Comparison of ENCODE assay signal across 16 cellular contexts in the genomic region with DNA sequence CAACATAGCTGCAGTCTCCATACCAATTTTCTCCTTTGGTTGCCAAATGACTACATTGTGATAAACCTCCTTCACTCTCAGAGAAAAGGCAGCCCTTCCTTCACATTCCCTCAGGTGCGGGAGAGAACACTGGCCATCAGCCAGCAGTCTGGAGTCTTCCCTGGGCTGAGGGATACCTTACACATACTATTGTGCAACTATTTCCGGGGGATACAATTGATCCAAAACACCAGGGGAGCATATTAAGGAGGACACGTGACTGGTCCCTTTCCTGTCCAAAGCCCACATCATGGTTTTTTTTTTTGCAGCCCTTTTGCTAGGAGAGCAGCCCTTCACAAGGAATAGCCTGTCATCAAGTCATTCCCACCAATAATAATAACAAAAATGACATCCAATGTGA.
DNase-seq lines count a peak whose midpoint lies in the region; ATAC-seq and TF ChIP-seq lines count a peak whose summit lies in the region.
"Had no signal": no experiment of that assay in that cellular context is flagged by ENCODE, and none has a peak within 500 bp of the region (broad histone marks: within the 10 kb centered on the region; RNA-seq: fewer than 3 reads in every experiment).

No MANE protein-coding gene starts in this region.

- intact Hi-C loops in MCF 10A (cut with micrococcal nuclease): no loop called here
- intact Hi-C loops in breast epithelium (cut with DNase I; ENCODE audit: low total_unique reads): no loop called here

- no TSS peak for BruUV-seq in MCF 10A (replicated peaks; lab: Mats Ljungman, UMichigan)

- H3K27me3 ChIP-seq in breast epithelium: no peaks in the 10 kb centered on the region
- H3K27me3 ChIP-seq: BLaER1 treated with 17β-estradiol and CSF1 and Interleukin-3, amounts not matched to agents 10 nM and 100 nM had no signal

- POLR2A ChIA-PET in MCF 10A (lab: Yijun Ruan, JAX): no interaction called here

- peaks cover 10% of the 10 kb centered on the region for H3K4me1 Mint-ChIP-seq in MCF 10A (ENCODE audit: insufficient read depth, unreplicated experiment)
- no peaks in the 10 kb centered on the region for H3K4me1 Mint-ChIP-seq in T-helper 2 cell treated with Interferon-gamma antibody and Interleukin-4, amounts not matched to agents 5 μg/mL and 100 μg/mL, for 36 hours (ENCODE audit: low read depth)
- H3K4me1 Mint-ChIP-seq: B cell had no signal

- ATAC-seq in HG02885 (IDR thresholded peaks at IDR 0.05; ENCODE audit: poor library complexity, unreplicated experiment): no peak
- ATAC-seq: CD8-positive, alpha-beta T cell had no signal

- no peak for TF ChIP-seq RAD21 in Ishikawa (IDR thresholded peaks at IDR 0.05; ENCODE audit: low read depth)

- TF ChIP-seq POLR2A in breast epithelium (IDR thresholded peaks at IDR 0.05): no peak

- no peak for TF ChIP-seq CTCF in MCF 10A (IDR thresholded peaks at IDR 0.05; ENCODE audit: unreplicated experiment)
- TF ChIP-seq CTCF in breast epithelium (IDR thresholded peaks at IDR 0.05): no peak
- no peak for TF ChIP-seq CTCF in epithelial cell of esophagus (IDR thresholded peaks at IDR 0.05; ENCODE audit: insufficient read depth, low read depth, low read length, missing control alignments)

- H3K9me3 ChIP-seq in breast epithelium: no peaks in the 10 kb centered on the region
- H3K9me3 ChIP-seq: BLaER1 treated with 17β-estradiol and CSF1 and Interleukin-3, amounts not matched to agents 10 nM and 100 nM had no signal

- no peaks in the 10 kb centered on the region for H3K9me3 Mint-ChIP-seq in MCF 10A (ENCODE audit: unreplicated experiment)
- no peaks in the 10 kb centered on the region for H3K9me3 Mint-ChIP-seq in T-helper 2 cell treated with Interferon-gamma antibody and Interleukin-4, amounts not matched to agents 5 μg/mL and 100 μg/mL, for 36 hours
- H3K9me3 Mint-ChIP-seq: CD8-positive, alpha-beta T cell had no signal

- H3K27me3 Mint-ChIP-seq in MCF 10A (ENCODE audit: insufficient read depth, unreplicated experiment): no peaks in the 10 kb centered on the region
- H3K27me3 Mint-ChIP-seq in T-helper 2 cell treated with Interferon-gamma antibody and Interleukin-4, amounts not matched to agents 5 μg/mL and 100 μg/mL, for 36 hours (ENCODE audit: low read depth): no peaks in the 10 kb centered on the region
- H3K27me3 Mint-ChIP-seq: B cell, IgD-negative memory B cell had no signal

- no peaks in the 10 kb centered on the region for H3K36me3 ChIP-seq in breast epithelium
- H3K36me3 ChIP-seq: BLaER1 treated with 17β-estradiol and CSF1 and Interleukin-3, amounts not matched to agents 10 nM and 100 nM had no signal

- peaks cover 6% of the 10 kb centered on the region for H3K36me3 Mint-ChIP-seq in MCF 10A (ENCODE audit: insufficient read depth, unreplicated experiment)
- no peaks in the 10 kb centered on the region for H3K36me3 Mint-ChIP-seq in T-helper 2 cell treated with Interferon-gamma antibody and Interleukin-4, amounts not matched to agents 5 μg/mL and 100 μg/mL, for 36 hours (ENCODE audit: low read depth)
- H3K36me3 Mint-ChIP-seq: CD8-positive, alpha-beta T cell; IgD-negative memory B cell had no signal

- no peak overlapping the region for H3K4me3 Mint-ChIP-seq in MCF 10A (ENCODE audit: unreplicated experiment)
- H3K4me3 Mint-ChIP-seq in T-helper 2 cell treated with Interferon-gamma antibody and Interleukin-4, amounts not matched to agents 5 μg/mL and 100 μg/mL, for 36 hours: no peak overlapping the region
- H3K4me3 Mint-ChIP-seq: B cell; CD8-positive, alpha-beta T cell; IgD-negative memory B cell had no signal

- H3K4me3 ChIP-seq in breast epithelium (no peak overlapping the region), epithelial cell of esophagus (ENCODE audit: low read length) (no peak overlapping the region)
- H3K4me3 ChIP-seq: BLaER1 treated with 17β-estradiol and CSF1 and Interleukin-3, amounts not matched to agents 10 nM and 100 nM had no signal

- H3K27ac Mint-ChIP-seq in MCF 10A (ENCODE audit: low read depth, unreplicated experiment): no peak overlapping the region
- no peak overlapping the region for H3K27ac Mint-ChIP-seq in T-helper 2 cell treated with Interferon-gamma antibody and Interleukin-4, amounts not matched to agents 5 μg/mL and 100 μg/mL, for 36 hours
- H3K27ac Mint-ChIP-seq: B cell; CD8-positive, alpha-beta T cell; IgD-negative memory B cell had no signal

- H3K4me1 ChIP-seq in breast epithelium: no peaks in the 10 kb centered on the region

- no peak overlapping the region for H3K27ac ChIP-seq in breast epithelium
- H3K27ac ChIP-seq: BLaER1 treated with 17β-estradiol and CSF1 and Interleukin-3, amounts not matched to agents 10 nM and 100 nM; HL-60 had no signal

- CTCF ChIA-PET in MCF 10A (lab: Yijun Ruan, JAX): no interaction called here

- DNase-seq in MCF 10A (ENCODE audit: unreplicated experiment): peak; percentile 63
- no peak for DNase-seq in breast epithelium (ENCODE audit: low spot score in 2 of 2)
- DNase-seq in NCI-H69 (lab: John Stamatoyannopoulos, UW): peak; percentile 61
- DNase-seq in epithelial cell of esophagus (ENCODE audit: low read depth): peak; percentile 20
- DNase-seq in T-helper 2 cell treated with Interferon-gamma antibody and Interleukin-4, amounts not matched to agents 5 μg/mL and 100 μg/mL, for 36 hours (ENCODE audit: low spot score): no peak
- DNase-seq: Calu3; CD8-positive, alpha-beta T cell; DMS79 treated with DMSO at 0.1 percent for 48 hours; GF-D8; HCEC 1CT had no signal

- TF ChIP-seq EP300 in Ishikawa (IDR thresholded peaks at IDR 0.05; ENCODE audit: borderline replicate concordance): no peak

TF ChIP-seq in Ishikawa, 13 proteins besides CTCF, POLR2A, EP300 and RAD21:
- TF ChIP-seq CEBPB (IDR thresholded peaks at IDR 0.05): peak; percentile 81
- TF ChIP-seq, protein P1, sequence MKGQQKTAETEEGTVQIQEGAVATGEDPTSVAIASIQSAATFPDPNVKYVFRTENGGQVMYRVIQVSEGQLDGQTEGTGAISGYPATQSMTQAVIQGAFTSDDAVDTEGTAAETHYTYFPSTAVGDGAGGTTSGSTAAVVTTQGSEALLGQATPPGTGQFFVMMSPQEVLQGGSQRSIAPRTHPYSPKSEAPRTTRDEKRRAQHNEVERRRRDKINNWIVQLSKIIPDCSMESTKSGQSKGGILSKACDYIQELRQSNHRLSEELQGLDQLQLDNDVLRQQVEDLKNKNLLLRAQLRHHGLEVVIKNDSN (IDR thresholded peaks at IDR 0.05): peak; percentile 67
- TF ChIP-seq, protein P2, sequence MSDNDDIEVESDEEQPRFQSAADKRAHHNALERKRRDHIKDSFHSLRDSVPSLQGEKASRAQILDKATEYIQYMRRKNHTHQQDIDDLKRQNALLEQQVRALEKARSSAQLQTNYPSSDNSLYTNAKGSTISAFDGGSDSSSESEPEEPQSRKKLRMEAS (IDR thresholded peaks at IDR 0.05): no peak

Comparison
In these comparisons a context has a peak if more than half of its experiments do, and no peak if none do; other contexts are left out.
1. DNase-seq: peak in MCF 10A (single experiment), NCI-H69 (single experiment) and epithelial cell of esophagus (single experiment); none in breast epithelium (0 of 2) and T-helper 2 cell treated with Interferon-gamma antibody and Interleukin-4, amounts not matched to agents 5 μg/mL and 100 μg/mL, for 36 hours (single experiment).